11 cellular contexts compared by ENCODE assay signal in the genomic region with DNA sequence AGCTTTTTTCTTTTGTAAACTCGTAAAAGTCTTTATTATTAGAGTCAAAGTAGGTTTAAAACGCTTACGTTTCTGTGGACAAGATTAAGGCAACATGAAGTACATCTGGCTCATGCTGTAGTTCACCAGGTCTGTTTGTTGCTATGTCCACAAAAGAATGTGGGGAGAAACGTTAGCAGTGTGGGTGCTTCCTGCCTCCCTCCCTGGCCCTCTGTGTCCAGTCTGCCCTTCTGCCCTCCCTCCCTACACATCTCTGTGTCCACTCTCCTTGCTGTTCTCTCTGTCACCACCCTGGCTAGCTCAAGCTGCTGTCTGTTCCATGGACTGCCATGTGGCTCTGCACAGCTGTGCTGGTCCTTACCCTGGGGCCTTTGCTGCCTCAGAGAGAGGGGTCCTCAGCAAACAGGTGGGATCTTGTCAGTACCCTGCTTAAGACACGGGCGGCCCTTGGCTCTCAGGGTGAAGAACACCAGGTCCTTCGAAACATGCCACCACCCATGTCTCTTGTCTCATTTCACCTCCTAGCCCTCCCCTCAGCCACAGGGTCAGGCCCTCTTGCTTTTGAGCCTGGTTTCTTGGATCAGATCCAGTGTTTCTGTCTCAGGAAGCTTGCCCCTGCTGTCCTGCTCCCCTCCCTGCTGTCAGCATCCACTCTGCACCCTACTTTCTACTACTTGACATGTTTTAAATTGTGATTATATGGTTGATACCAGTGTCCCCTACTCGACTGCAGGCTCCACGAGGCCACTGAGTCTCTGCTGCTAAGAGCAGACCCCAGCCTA.
DNase-seq lines count a peak whose midpoint lies in the region; ATAC-seq and TF ChIP-seq lines count a peak whose summit lies in the region.
"Had no signal": no experiment of that assay in that cellular context is flagged by ENCODE, and none has a peak within 500 bp of the region (broad histone marks: within the 10 kb centered on the region; RNA-seq: fewer than 3 reads in every experiment).

No MANE protein-coding gene starts in this region.

- peaks cover 72% of the 10 kb centered on the region for H3K4me1 Mint-ChIP-seq in T-helper 1 cell treated with Interleukin-12 subunit alpha and Interleukin-12 subunit beta and Interleukin-4 antibody, amounts not matched to agents 30 μg/mL and 1 μg/mL, for 36 hours (ENCODE audit: low read depth)
- H3K4me1 Mint-ChIP-seq in T-cell, result peaks cover 77 to 88% (median 86%) of the 10 kb centered on the region in 3 donors

- H3K27ac ChIP-seq in spleen, result peak overlapping the region in 6 of 8 donors; percentile 20 to 80 (median 73)
- H3K27ac ChIP-seq: GM23248 had no signal

- no peak for DNase-seq in T-helper 1 cell
- no peak for DNase-seq in T-cell
- DNase-seq in left cardiac atrium, result no peak
- peak; percentile 70 for DNase-seq in spleen
- no peak for DNase-seq in SKM-1 treated with dmso at 0.1 percent for 144 hours (lab: John Stamatoyannopoulos, UW; ENCODE audit: unreplicated experiment)
- no peak for DNase-seq in kidney tubule cell (ENCODE audit: low spot score)
- DNase-seq in stimulated activated naive CD4-positive, alpha-beta T cell (lab: John Stamatoyannopoulos, UW), result no peak
- DNase-seq: GM23248, NCI-H2107, T1000 had no signal

- no peak overlapping the region for H3K4me3 ChIP-seq in spleen
- H3K4me3 ChIP-seq: GM23248 had no signal

- intact Hi-C loops in left cardiac atrium (cut with DNase I) (no loop called here), spleen (cut with DNase I; ENCODE audit: low total_unique reads) (no loop called here)

- H3K36me3 Mint-ChIP-seq in T-helper 1 cell treated with Interleukin-12 subunit alpha and Interleukin-12 subunit beta and Interleukin-4 antibody, amounts not matched to agents 30 μg/mL and 1 μg/mL, for 36 hours (ENCODE audit: low read depth), result no peaks in the 10 kb centered on the region
- H3K36me3 Mint-ChIP-seq in T-cell, result no peaks in the 10 kb centered on the region

- POLR2A ChIA-PET in T-cell (lab: Charles Lee), result interaction anchor here (0.5 to 3.1 kb wide), 4 partner anchors 8 to 17 kb away, joined by 3 to 16 read pairs (median 5); no protein-coding TSS in a partner anchor

- H3K27me3 ChIP-seq in spleen (replicated peaks in 1 of 7), result no peaks in the 10 kb centered on the region

- no peak for ATAC-seq in T-cell (replicated peaks in 1 of 4)
- peak; percentile 31 to 54 for ATAC-seq in left cardiac atrium

- no peak overlapping the region for H3K4me3 Mint-ChIP-seq in T-helper 1 cell treated with Interleukin-12 subunit alpha and Interleukin-12 subunit beta and Interleukin-4 antibody, amounts not matched to agents 30 μg/mL and 1 μg/mL, for 36 hours
- peak overlapping the region in 2 of 3 donors; percentile 25 to 26 for H3K4me3 Mint-ChIP-seq in T-cell

- CTCF ChIA-PET in T-cell (lab: Charles Lee), result interaction anchor here (0.7 to 3.8 kb wide), 5 partner anchors 7 to 24 kb away, joined by 3 to 29 read pairs (median 10); no protein-coding TSS in a partner anchor

- no peak for TF ChIP-seq CTCF in spleen (IDR thresholded peaks at IDR 0.05 in 8 of 11, conservative IDR thresholded peaks at IDR 0.05 in 3 of 11)

- no peaks in the 10 kb centered on the region for H3K27me3 Mint-ChIP-seq in T-helper 1 cell treated with Interleukin-12 subunit alpha and Interleukin-12 subunit beta and Interleukin-4 antibody, amounts not matched to agents 30 μg/mL and 1 μg/mL, for 36 hours (ENCODE audit: low read depth)
- H3K27me3 Mint-ChIP-seq in T-cell, result no peaks in the 10 kb centered on the region

- no peaks in the 10 kb centered on the region for H3K36me3 ChIP-seq in spleen

- peaks cover 28 to 100% (median 81%) of the 10 kb centered on the region in 6 donors for H3K4me1 ChIP-seq in spleen

- no peaks in the 10 kb centered on the region for H3K9me3 ChIP-seq in spleen

- H3K9me3 Mint-ChIP-seq in T-helper 1 cell treated with Interleukin-12 subunit alpha and Interleukin-12 subunit beta and Interleukin-4 antibody, amounts not matched to agents 30 μg/mL and 1 μg/mL, for 36 hours, result no peaks in the 10 kb centered on the region
- no peaks in the 10 kb centered on the region for H3K9me3 Mint-ChIP-seq in T-cell

- 75 to 82% (median 77%) methylated on average over 9 of the region's 9 CpGs for WGBS in spleen, 5 donors

- no peak for TF ChIP-seq POLR2A in spleen (IDR thresholded peaks at IDR 0.05)

- H3K27ac Mint-ChIP-seq in T-helper 1 cell treated with Interleukin-12 subunit alpha and Interleukin-12 subunit beta and Interleukin-4 antibody, amounts not matched to agents 30 μg/mL and 1 μg/mL, for 36 hours, result peak overlapping the region; percentile 90
- H3K27ac Mint-ChIP-seq in T-cell, result peak overlapping the region; percentile 87 to 93

Comparison
In these comparisons a context has a peak if more than half of its experiments do, and no peak if none do; other contexts are left out.
1. ATAC-seq: peak in left cardiac atrium (2 of 2); none in T-cell (0 of 4).